Comparison of ENCODE assay signal across 21 cellular contexts in genomic region chr17:9361572-9361955, GRCh38.
"Had no signal": no experiment of that assay in that cellular context is flagged by ENCODE, and none has a peak within 500 bp of the region (broad histone marks: within the 10 kb centered on the region; RNA-seq: fewer than 3 reads in every experiment).

No MANE protein-coding gene starts in this region.

- H3K4me3 ChIP-seq: ascending aorta, body of pancreas, SK-N-MC had no signal

- H3K36me3 ChIP-seq: ascending aorta had no signal

- H3K36me3 Mint-ChIP-seq: activated naive CD8-positive, alpha-beta T cell treated with anti-CD3 and anti-CD28 coated beads, Interleukin-2, amount 10 ng/mL, durations not matched to agents 7 days and 5 days had no signal

- H3K27me3 Mint-ChIP-seq: activated CD4-positive, alpha-beta T cell treated with anti-CD3 and anti-CD28 coated beads for 36 hours; activated CD8-positive, alpha-beta T cell treated with anti-CD3 and anti-CD28 coated beads for 36 hours; activated naive CD8-positive, alpha-beta T cell treated with anti-CD3 and anti-CD28 coated beads, Interleukin-2, amount 10 ng/mL, durations not matched to agents 7 days and 5 days had no signal

- DNase-seq: activated CD4-positive, alpha-beta T cell treated with anti-CD3 and anti-CD28 coated beads for 36 hours; activated CD8-positive, alpha-beta memory T cell treated with anti-CD3 and anti-CD28 coated beads, Interleukin-2, amount 50 U/mL, for 4 hours; activated CD8-positive, alpha-beta T cell treated with anti-CD3 and anti-CD28 coated beads for 36 hours; activated naive CD4-positive, alpha-beta T cell treated with anti-CD3 and anti-CD28 coated beads, Interleukin-2, amount 50 U/mL, for 16 hours; activated naive CD8-positive, alpha-beta T cell treated with anti-CD3 and anti-CD28 coated beads, Interleukin-2, amount 10 ng/mL, durations not matched to agents 7 days and 5 days; activated T-cell treated with anti-CD3 and anti-CD28 coated beads, Interleukin-2, amount 50 U/mL, for 72 hours; central memory CD4-positive, alpha-beta T cell; Kasumi-1; KBM-7; NCI-H1105 treated with DMSO at 0.1 percent for 48 hours; NCI-H1436 treated with DMSO at 0.1 percent for 48 hours; NCI-H187; NCI-H2081 treated with DMSO at 0.1 percent for 48 hours; NCI-H510A treated with DMSO at 0.1 percent for 48 hours; NCI-H748 treated with DMSO at 0.1 percent for 48 hours; T-helper 1 cell had no signal

- H3K27me3 ChIP-seq: ascending aorta, body of pancreas had no signal

- ATAC-seq: activated CD4-positive, alpha-beta T cell treated with anti-CD3 and anti-CD28 coated beads for 36 hours; activated CD8-positive, alpha-beta T cell treated with anti-CD3 and anti-CD28 coated beads for 36 hours; activated T-cell treated with anti-CD3 and anti-CD28 coated beads, Interleukin-2, amount 50 U/mL, for 72 hours had no signal

- H3K27ac ChIP-seq: ascending aorta, SK-N-MC, VCaP had no signal

- H3K4me1 Mint-ChIP-seq: activated naive CD8-positive, alpha-beta T cell treated with anti-CD3 and anti-CD28 coated beads, Interleukin-2, amount 10 ng/mL, durations not matched to agents 7 days and 5 days had no signal

- H3K9me3 Mint-ChIP-seq: activated CD8-positive, alpha-beta T cell treated with anti-CD3 and anti-CD28 coated beads for 36 hours; activated naive CD8-positive, alpha-beta T cell treated with anti-CD3 and anti-CD28 coated beads, Interleukin-2, amount 10 ng/mL, durations not matched to agents 7 days and 5 days; activated T-cell treated with anti-CD3 and anti-CD28 coated beads, Interleukin-2, amount 50 U/mL, for 72 hours had no signal

- H3K27ac Mint-ChIP-seq: activated CD4-positive, alpha-beta T cell treated with anti-CD3 and anti-CD28 coated beads for 36 hours; activated CD8-positive, alpha-beta T cell treated with anti-CD3 and anti-CD28 coated beads for 36 hours; activated naive CD8-positive, alpha-beta T cell treated with anti-CD3 and anti-CD28 coated beads, Interleukin-2, amount 10 ng/mL, durations not matched to agents 7 days and 5 days; activated T-cell treated with anti-CD3 and anti-CD28 coated beads, Interleukin-2, amount 50 U/mL, for 72 hours had no signal

- H3K9me3 ChIP-seq: ascending aorta, body of pancreas had no signal

- H3K4me3 Mint-ChIP-seq: activated CD4-positive, alpha-beta T cell treated with anti-CD3 and anti-CD28 coated beads for 36 hours; activated CD8-positive, alpha-beta T cell treated with anti-CD3 and anti-CD28 coated beads for 36 hours; activated naive CD8-positive, alpha-beta T cell treated with anti-CD3 and anti-CD28 coated beads, Interleukin-2, amount 10 ng/mL, durations not matched to agents 7 days and 5 days; activated T-cell treated with anti-CD3 and anti-CD28 coated beads, Interleukin-2, amount 50 U/mL, for 72 hours had no signal

- FAIRE-seq: bronchial epithelial cell had no signal
